Comparison of ENCODE assay signal across 21 cellular contexts in the genomic region with DNA sequence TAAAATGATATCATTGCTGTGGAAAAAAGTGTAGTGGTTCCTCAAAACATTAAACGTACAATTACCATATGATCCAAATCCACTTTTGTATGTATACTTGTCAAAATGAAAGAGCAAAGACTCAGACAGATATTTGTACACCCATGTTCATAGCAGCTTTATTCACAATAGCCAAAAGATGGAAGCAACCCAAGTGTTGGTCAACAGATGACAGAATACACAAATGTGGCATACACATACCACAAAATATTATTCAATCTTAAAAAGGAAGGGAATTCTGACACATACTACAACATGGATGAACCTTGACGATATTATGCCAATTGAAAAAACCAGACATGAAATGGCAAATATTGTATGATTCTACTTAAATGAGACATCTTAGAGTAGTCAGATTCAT.
DNase-seq lines count a peak whose midpoint lies in the region; ATAC-seq, FAIRE-seq and TF ChIP-seq lines count a peak whose summit lies in the region.
"Had no signal": no experiment of that assay in that cellular context is flagged by ENCODE, and none has a peak within 500 bp of the region (broad histone marks: within the 10 kb centered on the region; RNA-seq: fewer than 3 reads in every experiment).

No MANE protein-coding gene starts in this region.

- H3K36me3 Mint-ChIP-seq in astrocyte (ENCODE audit: low read depth, unreplicated experiment): no peaks in the 10 kb centered on the region
- H3K36me3 Mint-ChIP-seq in Caco-2 (ENCODE audit: insufficient read depth, unreplicated experiment): no peaks in the 10 kb centered on the region
- H3K36me3 Mint-ChIP-seq: CD14-positive monocyte; CD4-positive, alpha-beta memory T cell; CD4-positive, CD25-positive, alpha-beta regulatory T cell; CD8-positive, alpha-beta memory T cell had no signal

- H3K27ac Mint-ChIP-seq in astrocyte (ENCODE audit: unreplicated experiment): no peak overlapping the region
- H3K27ac Mint-ChIP-seq in Caco-2 (ENCODE audit: unreplicated experiment): no peak overlapping the region
- H3K27ac Mint-ChIP-seq: CD14-positive monocyte; CD4-positive, alpha-beta memory T cell; CD4-positive, CD25-positive, alpha-beta regulatory T cell had no signal

- H3K4me2 ChIP-seq in astrocyte (ENCODE audit: low read length): no peak overlapping the region
- H3K4me2 ChIP-seq in neural cell (ENCODE audit: low read length): no peak overlapping the region
- H3K4me2 ChIP-seq: A549, BLaER1 had no signal

- no peak for ATAC-seq in GM18858 (IDR thresholded peaks at IDR 0.05; ENCODE audit: unreplicated experiment)
- ATAC-seq: A549 had no signal

- POLR2A ChIA-PET in Caco-2 (lab: Charles Lee): no interaction called here

- BruUV-seq in Caco-2 (replicated peaks; lab: Mats Ljungman, UMichigan): no TSS peak

- no peaks in the 10 kb centered on the region for H3K9me2 ChIP-seq in neural cell (ENCODE audit: insufficient read depth, low read length)

- TF ChIP-seq CTCF in AG10803 (conservative IDR thresholded peaks at IDR 0.05; ENCODE audit: low read length) (no peak), astrocyte (IDR thresholded peaks at IDR 0.05; ENCODE audit: insufficient read depth, low read depth, low read length) (no peak), neural cell (IDR thresholded peaks at IDR 0.05; ENCODE audit: poor library complexity, severe bottlenecking) (no peak), Caco-2 (IDR thresholded peaks at IDR 0.05; ENCODE audit: insufficient read depth in 1 of 2, low read depth in 1 of 2, low read length in 1 of 2, severe bottlenecking in 1 of 2, unreplicated experiment in 1 of 2) (no peak)

- H3K4me1 Mint-ChIP-seq in astrocyte (ENCODE audit: low read depth, unreplicated experiment) (peaks cover 45% of the 10 kb centered on the region), Caco-2 (ENCODE audit: low read depth, unreplicated experiment) (no peaks in the 10 kb centered on the region)
- H3K4me1 Mint-ChIP-seq: CD14-positive monocyte; CD4-positive, alpha-beta memory T cell; CD4-positive, CD25-positive, alpha-beta regulatory T cell; CD8-positive, alpha-beta memory T cell had no signal

- FAIRE-seq in astrocyte (lab: Jason Lieb, UNC): peak; percentile 29
- FAIRE-seq: A549, D721Med, G401.6, GM12891 had no signal

- H3K4me1 ChIP-seq in astrocyte (ENCODE audit: insufficient read depth, low read length) (peaks cover 18% of the 10 kb centered on the region), Caco-2 (no peaks in the 10 kb centered on the region)
- H3K4me1 ChIP-seq: A549, BE2C, BLaER1 had no signal

- H3K79me2 ChIP-seq in astrocyte (ENCODE audit: insufficient read depth, low read length) (peaks cover 6% of the 10 kb centered on the region), neural cell (replicated peaks; ENCODE audit: insufficient read depth, low read length) (no peaks in the 10 kb centered on the region)

- H3K9ac ChIP-seq in astrocyte (ENCODE audit: low read length): no peak overlapping the region
- no peak overlapping the region for H3K9ac ChIP-seq in neural cell (ENCODE audit: low read length)
- H3K9ac ChIP-seq: BLaER1 had no signal

- H3K9me3 Mint-ChIP-seq in astrocyte (ENCODE audit: unreplicated experiment) (peaks cover 2% of the 10 kb centered on the region), Caco-2 (ENCODE audit: unreplicated experiment) (no peaks in the 10 kb centered on the region)

- no peak overlapping the region for H3K27ac ChIP-seq in astrocyte (ENCODE audit: low read depth, low read length)
- peak overlapping the region; percentile 40 for H3K27ac ChIP-seq in neural cell (ENCODE audit: low read length)
- H3K27ac ChIP-seq: 22Rv1, A549, BLaER1 had no signal

- intact Hi-C loops in Caco-2 (cut with micrococcal nuclease; ENCODE audit: unreplicated experiment): no loop called here

- H3K9me3 ChIP-seq in astrocyte (ENCODE audit: insufficient read depth, low read depth, low read length) (no peaks in the 10 kb centered on the region), neural cell (ENCODE audit: low read length) (no peaks in the 10 kb centered on the region), Caco-2 (no peaks in the 10 kb centered on the region)
- H3K9me3 ChIP-seq: A549, BE2C, BLaER1 had no signal

- peak; percentile 60 for DNase-seq in AG10803 (ENCODE audit: low read depth)
- DNase-seq in astrocyte (ENCODE audit: low read depth): no peak
- no peak for DNase-seq in Caco-2
- DNase-seq: BE2C; C1 segment of cervical spinal cord; Calu3; CD4-positive, alpha-beta memory T cell; CD4-positive, CD25-positive, alpha-beta regulatory T cell; CD8-positive, alpha-beta memory T cell; COR-L47; DMS79 treated with DMSO at 0.1 percent for 48 hours; GF-D8 had no signal

- H3K4me3 Mint-ChIP-seq in astrocyte (ENCODE audit: unreplicated experiment) (no peak overlapping the region), Caco-2 (ENCODE audit: unreplicated experiment) (no peak overlapping the region)
- H3K4me3 Mint-ChIP-seq: CD14-positive monocyte; CD4-positive, alpha-beta memory T cell; CD4-positive, CD25-positive, alpha-beta regulatory T cell; CD8-positive, alpha-beta memory T cell had no signal

- H4K20me1 ChIP-seq in astrocyte (ENCODE audit: insufficient read depth, low read length) (no peaks in the 10 kb centered on the region), neural cell (ENCODE audit: insufficient read depth) (no peaks in the 10 kb centered on the region)

- CTCF ChIA-PET in Caco-2 (lab: Charles Lee): no interaction called here

- TF ChIP-seq EP300 in neural cell (conservative IDR thresholded peaks at IDR 0.05; ENCODE audit: poor library complexity, severe bottlenecking): no peak

- H3K27me3 ChIP-seq in astrocyte (ENCODE audit: insufficient read depth, low read length) (no peaks in the 10 kb centered on the region), neural cell (ENCODE audit: insufficient read depth, low read depth, low read length) (no peaks in the 10 kb centered on the region), Caco-2 (replicated peaks; ENCODE audit: control insufficient read depth, insufficient read depth, low read length) (no peaks in the 10 kb centered on the region)
- H3K27me3 ChIP-seq: BE2C, BLaER1 had no signal

- H3K4me3 ChIP-seq in AG10803 (ENCODE audit: low read length) (no peak overlapping the region), astrocyte (ENCODE audit: insufficient read depth, low read depth, low read length) (no peak overlapping the region), neural cell (ENCODE audit: low read length) (no peak overlapping the region), Caco-2 (ENCODE audit: low read depth, low read length) (no peak overlapping the region)
- H3K4me3 ChIP-seq: A549, BLaER1 had no signal

- no peaks in the 10 kb centered on the region for H3F3A ChIP-seq in neural cell (ENCODE audit: insufficient read depth, low read length, poor library complexity, severe bottlenecking)

- H2AFZ ChIP-seq in astrocyte (ENCODE audit: low read depth, low read length): no peak overlapping the region
- H2AFZ ChIP-seq in neural cell (ENCODE audit: low read depth, low read length): no peak overlapping the region

- TF ChIP-seq RAD21 in neural cell (conservative IDR thresholded peaks at IDR 0.05): no peak

- H3K27me3 Mint-ChIP-seq in astrocyte (ENCODE audit: low read depth, unreplicated experiment) (no peaks in the 10 kb centered on the region), Caco-2 (ENCODE audit: insufficient read depth, unreplicated experiment) (peaks cover 31% of the 10 kb centered on the region)
- H3K27me3 Mint-ChIP-seq: CD4-positive, alpha-beta memory T cell; CD4-positive, CD25-positive, alpha-beta regulatory T cell had no signal

- H3K36me3 ChIP-seq in astrocyte (ENCODE audit: insufficient read depth, low read length) (no peaks in the 10 kb centered on the region), neural cell (ENCODE audit: insufficient read depth, low read length) (no peaks in the 10 kb centered on the region), Caco-2 (ENCODE audit: control insufficient read depth, insufficient read depth, low read length) (no peaks in the 10 kb centered on the region)
- H3K36me3 ChIP-seq: BE2C had no signal

TF ChIP-seq in neural cell, 6 proteins besides CTCF, POLR2A, EP300 and RAD21:
- TF ChIP-seq POLR2AphosphoS5 (IDR thresholded peaks at IDR 0.05): no peak
- no peak for TF ChIP-seq SMC3 (conservative IDR thresholded peaks at IDR 0.05; ENCODE audit: poor library complexity)
- no peak for TF ChIP-seq TAF1 (IDR thresholded peaks at IDR 0.05; ENCODE audit: low read depth)
- no peak for TF ChIP-seq MXI1 (conservative IDR thresholded peaks at IDR 0.05; ENCODE audit: poor library complexity, severe bottlenecking)
- TF ChIP-seq, protein P1, sequence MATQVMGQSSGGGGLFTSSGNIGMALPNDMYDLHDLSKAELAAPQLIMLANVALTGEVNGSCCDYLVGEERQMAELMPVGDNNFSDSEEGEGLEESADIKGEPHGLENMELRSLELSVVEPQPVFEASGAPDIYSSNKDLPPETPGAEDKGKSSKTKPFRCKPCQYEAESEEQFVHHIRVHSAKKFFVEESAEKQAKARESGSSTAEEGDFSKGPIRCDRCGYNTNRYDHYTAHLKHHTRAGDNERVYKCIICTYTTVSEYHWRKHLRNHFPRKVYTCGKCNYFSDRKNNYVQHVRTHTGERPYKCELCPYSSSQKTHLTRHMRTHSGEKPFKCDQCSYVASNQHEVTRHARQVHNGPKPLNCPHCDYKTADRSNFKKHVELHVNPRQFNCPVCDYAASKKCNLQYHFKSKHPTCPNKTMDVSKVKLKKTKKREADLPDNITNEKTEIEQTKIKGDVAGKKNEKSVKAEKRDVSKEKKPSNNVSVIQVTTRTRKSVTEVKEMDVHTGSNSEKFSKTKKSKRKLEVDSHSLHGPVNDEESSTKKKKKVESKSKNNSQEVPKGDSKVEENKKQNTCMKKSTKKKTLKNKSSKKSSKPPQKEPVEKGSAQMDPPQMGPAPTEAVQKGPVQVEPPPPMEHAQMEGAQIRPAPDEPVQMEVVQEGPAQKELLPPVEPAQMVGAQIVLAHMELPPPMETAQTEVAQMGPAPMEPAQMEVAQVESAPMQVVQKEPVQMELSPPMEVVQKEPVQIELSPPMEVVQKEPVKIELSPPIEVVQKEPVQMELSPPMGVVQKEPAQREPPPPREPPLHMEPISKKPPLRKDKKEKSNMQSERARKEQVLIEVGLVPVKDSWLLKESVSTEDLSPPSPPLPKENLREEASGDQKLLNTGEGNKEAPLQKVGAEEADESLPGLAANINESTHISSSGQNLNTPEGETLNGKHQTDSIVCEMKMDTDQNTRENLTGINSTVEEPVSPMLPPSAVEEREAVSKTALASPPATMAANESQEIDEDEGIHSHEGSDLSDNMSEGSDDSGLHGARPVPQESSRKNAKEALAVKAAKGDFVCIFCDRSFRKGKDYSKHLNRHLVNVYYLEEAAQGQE (IDR thresholded peaks at IDR 0.05; ENCODE audit: borderline replicate concordance): no peak
- TF ChIP-seq EZH2 (IDR thresholded peaks at IDR 0.05; ENCODE audit: borderline replicate concordance, insufficient read depth, low read length, poor library complexity, severe bottlenecking): no peak
TF ChIP-seq in neural cell: peak in this region for 0.
